ENCODE assay signal across 21 cellular contexts in genomic region chr15:73515520-73515919, GRCh38.
"Had no signal": no experiment of that assay in that cellular context is flagged by ENCODE, and none has a peak within 500 bp of the region (broad histone marks: within the 10 kb centered on the region; RNA-seq: fewer than 3 reads in every experiment).

No MANE protein-coding gene starts in this region.

- H3K27me3 ChIP-seq: esophagus muscularis mucosa, hepatocyte, sigmoid colon, testis, tibial nerve had no signal

- H3K27ac ChIP-seq: epithelial cell of prostate, esophagus muscularis mucosa, foreskin keratinocyte, hepatocyte, neutrophil, sigmoid colon, skin epidermis, testis, tibial nerve had no signal

- H3K4me1 ChIP-seq: foreskin keratinocyte, sigmoid colon, tibial nerve had no signal

- DNase-seq: effector memory CD8-positive, alpha-beta T cell; foreskin keratinocyte; head of caudate nucleus; left colon; mammary epithelial cell; naive thymus-derived CD4-positive, alpha-beta T cell; nephron progenitor cell; posterior cingulate gyrus; sigmoid colon; stimulated activated CD4-positive, alpha-beta T cell treated with anti-CD3 and anti-CD28 coated beads, Interleukin-2, amount 100 ng/mL, for 24 hours; stimulated activated CD4-positive, alpha-beta T cell treated with anti-CD3 and anti-CD28 coated beads, Interleukin-4, amount 100 ng/mL, for 4 hours; stimulated activated naive B cell treated with anti-CD40 and anti-IgM and Interleukin-4, amounts not matched to agents 10 μg/mL and 1 μg/mL and 100 μg/mL, for 72 hours; stimulated activated naive CD8-positive, alpha-beta T cell treated with anti-CD3 and anti-CD28 coated beads, Interleukin-15, amount 100 ng/mL, for 72 hours; testis had no signal

- H3K9me3 Mint-ChIP-seq: dendritic cell treated with granulocyte-macrophage colony-stimulating factor and Interleukin-4, amounts not matched to agents 40 ng/mL and 50 ng/mL, for 4 days; effector memory CD8-positive, alpha-beta T cell; stimulated activated naive B cell treated with anti-CD40 and anti-IgM and Interleukin-4, amounts not matched to agents 10 μg/mL and 1 μg/mL and 100 μg/mL, for 72 hours; stimulated activated naive CD8-positive, alpha-beta T cell treated with anti-CD3 and anti-CD28 coated beads, Interleukin-15, amount 100 ng/mL, for 72 hours had no signal

- H2AFZ ChIP-seq: hepatocyte had no signal

- H3K4me1 Mint-ChIP-seq: stimulated activated naive B cell treated with anti-CD40 and anti-IgM and Interleukin-4, amounts not matched to agents 10 μg/mL and 1 μg/mL and 100 μg/mL, for 72 hours; stimulated activated naive CD8-positive, alpha-beta T cell treated with anti-CD3 and anti-CD28 coated beads, Interleukin-15, amount 100 ng/mL, for 72 hours had no signal

- H3K4me2 ChIP-seq: hepatocyte had no signal

- ATAC-seq: effector memory CD8-positive, alpha-beta T cell; foreskin keratinocyte; left colon; naive thymus-derived CD4-positive, alpha-beta T cell; stimulated activated naive B cell treated with anti-CD40 and anti-IgM and Interleukin-4, amounts not matched to agents 10 μg/mL and 1 μg/mL and 100 μg/mL, for 72 hours; stimulated activated naive CD8-positive, alpha-beta T cell treated with anti-CD3 and anti-CD28 coated beads, Interleukin-15, amount 100 ng/mL, for 72 hours had no signal

- H3K27me3 Mint-ChIP-seq: dendritic cell treated with granulocyte-macrophage colony-stimulating factor and Interleukin-4, amounts not matched to agents 40 ng/mL and 50 ng/mL, for 4 days; effector memory CD8-positive, alpha-beta T cell had no signal

- H3K79me2 ChIP-seq: hepatocyte had no signal

- H3K4me3 Mint-ChIP-seq: dendritic cell treated with granulocyte-macrophage colony-stimulating factor and Interleukin-4, amounts not matched to agents 40 ng/mL and 50 ng/mL, for 4 days; effector memory CD8-positive, alpha-beta T cell; naive thymus-derived CD4-positive, alpha-beta T cell; nephron progenitor cell; stimulated activated naive B cell treated with anti-CD40 and anti-IgM and Interleukin-4, amounts not matched to agents 10 μg/mL and 1 μg/mL and 100 μg/mL, for 72 hours; stimulated activated naive CD8-positive, alpha-beta T cell treated with anti-CD3 and anti-CD28 coated beads, Interleukin-15, amount 100 ng/mL, for 72 hours had no signal

- H3K36me3 ChIP-seq: esophagus muscularis mucosa, neutrophil, sigmoid colon, tibial nerve had no signal

- H3K27ac Mint-ChIP-seq: dendritic cell treated with granulocyte-macrophage colony-stimulating factor and Interleukin-4, amounts not matched to agents 40 ng/mL and 50 ng/mL, for 4 days; naive thymus-derived CD4-positive, alpha-beta T cell; nephron progenitor cell; stimulated activated naive B cell treated with anti-CD40 and anti-IgM and Interleukin-4, amounts not matched to agents 10 μg/mL and 1 μg/mL and 100 μg/mL, for 72 hours; stimulated activated naive CD8-positive, alpha-beta T cell treated with anti-CD3 and anti-CD28 coated beads, Interleukin-15, amount 100 ng/mL, for 72 hours had no signal

- H3K9me3 ChIP-seq: esophagus muscularis mucosa, neutrophil, sigmoid colon, testis, tibial nerve had no signal

- H3K4me3 ChIP-seq: esophagus muscularis mucosa, hepatocyte, sigmoid colon, skin epidermis, testis, tibial nerve had no signal
